ENCODE assay signal across 14 cellular contexts in genomic region chr5:141096181-141096580, GRCh38. TPM values are rescaled to one million over a fixed set of nuclear protein-coding genes. Genes with fewer than 3 reads are reported as not detected.
DNase-seq lines count a peak whose midpoint lies in the region; ATAC-seq, FAIRE-seq and TF ChIP-seq lines count a peak whose summit lies in the region.
"Not testable (repeated sequence)": the region's sequence is repeated elsewhere in the genome, so short reads cannot be mapped to it uniquely, and the experiment has no call there.
"Had no signal": no experiment of that assay in that cellular context is flagged by ENCODE, and none has a peak within 500 bp of the region (broad histone marks: within the 10 kb centered on the region; RNA-seq: fewer than 3 reads in every experiment).

No MANE protein-coding gene starts in this region.

- not testable (repeated sequence) for FAIRE-seq in kidney (lab: Jason Lieb, UNC)

- H3K27me3 Mint-ChIP-seq in WTC11 (ENCODE audit: low read depth); nephron (ENCODE audit: low read depth); progenitor cell of endocrine pancreas: not testable (repeated sequence)
- peaks cover 14% of the 10 kb centered on the region for H3K27me3 Mint-ChIP-seq in brain
- H3K27me3 Mint-ChIP-seq in endothelial cell (ENCODE audit: unreplicated experiment): peaks cover 15% of the 10 kb centered on the region

- H3K36me3 ChIP-seq in kidney (ENCODE audit: control insufficient read depth in 1 of 2, insufficient read depth in 2 of 2, low read length in 2 of 2): not testable (repeated sequence)
- peaks cover 31% of the 10 kb centered on the region for H3K36me3 ChIP-seq in neural cell (ENCODE audit: insufficient read depth, low read length)

- CTCF ChIA-PET in WTC11 (lab: Charles Lee): not testable (repeated sequence)

- H3K79me2 ChIP-seq in neural cell (replicated peaks; ENCODE audit: insufficient read depth, low read length): peaks cover 52% of the 10 kb centered on the region

- H4K20me1 ChIP-seq in neural cell (ENCODE audit: insufficient read depth): not testable (repeated sequence)

- intact Hi-C loops in kidney (cut with DNase I): not testable (repeated sequence)

- H3K9me3 ChIP-seq in kidney (ENCODE audit: control insufficient read depth in 1 of 2, low read length in 2 of 2) (peaks cover 4 to 38% of the 10 kb centered on the region in 2 donors), neural cell (ENCODE audit: low read length) (peaks cover 32% of the 10 kb centered on the region)

- H3K4me3 ChIP-seq in kidney (ENCODE audit: low read length in 2 of 2): not testable (repeated sequence)
- peak overlapping the region; percentile 74 for H3K4me3 ChIP-seq in neural cell (ENCODE audit: low read length)

- H3F3A ChIP-seq in neural cell (ENCODE audit: insufficient read depth, low read length, poor library complexity, severe bottlenecking): not testable (repeated sequence)

- not testable (repeated sequence) for H3K9ac ChIP-seq in kidney (ENCODE audit: low read length in 2 of 2); neural cell (ENCODE audit: low read length)

- POLR2A ChIA-PET in WTC11 (lab: Charles Lee): not testable (repeated sequence)

- H3K36me3 Mint-ChIP-seq in WTC11 (peaks cover 26% of the 10 kb centered on the region), brain (peaks cover 88% of the 10 kb centered on the region), endothelial cell (ENCODE audit: low read depth, unreplicated experiment) (peaks cover 39% of the 10 kb centered on the region), nephron (ENCODE audit: low read depth) (peaks cover 65% of the 10 kb centered on the region), progenitor cell of endocrine pancreas (ENCODE audit: insufficient read depth) (peaks cover 55% of the 10 kb centered on the region)

- DNase-seq in WTC11 (ENCODE audit: low spot score); endothelial cell (ENCODE audit: low spot score); progenitor cell of endocrine pancreas (ENCODE audit: low spot score, unreplicated experiment): not testable (repeated sequence)
- peak; percentile 48 for DNase-seq in kidney

- TF ChIP-seq RAD21 in neural cell (conservative IDR thresholded peaks at IDR 0.05): not testable (repeated sequence)

- TF ChIP-seq CTCF in WTC11 (IDR thresholded peaks at IDR 0.05); brain (conservative IDR thresholded peaks at IDR 0.05); endothelial cell (IDR thresholded peaks at IDR 0.05; ENCODE audit: unreplicated experiment); kidney (IDR thresholded peaks at IDR 0.05; ENCODE audit: borderline replicate concordance, extremely low read depth, insufficient read depth); nephron (IDR thresholded peaks at IDR 0.05; ENCODE audit: unreplicated experiment in 3 of 3); neural cell (IDR thresholded peaks at IDR 0.05; ENCODE audit: poor library complexity, severe bottlenecking); progenitor cell of endocrine pancreas (IDR thresholded peaks at IDR 0.05; ENCODE audit: unreplicated experiment): not testable (repeated sequence)

- H3K27me3 ChIP-seq in neural cell (ENCODE audit: insufficient read depth, low read depth, low read length): not testable (repeated sequence)

- H3K4me2 ChIP-seq in neural cell (ENCODE audit: low read length): not testable (repeated sequence)

- H3K27ac ChIP-seq in kidney (ENCODE audit: low read depth in 2 of 2, low read length in 2 of 2); neural cell (ENCODE audit: low read length): not testable (repeated sequence)

- H2AFZ ChIP-seq in neural cell (ENCODE audit: low read depth, low read length): not testable (repeated sequence)

- not testable (repeated sequence) for TF ChIP-seq EP300 in neural cell (conservative IDR thresholded peaks at IDR 0.05; ENCODE audit: poor library complexity, severe bottlenecking)

- H3K4me1 Mint-ChIP-seq in WTC11 (peaks cover 16% of the 10 kb centered on the region), brain (peaks cover 41% of the 10 kb centered on the region), endothelial cell (ENCODE audit: unreplicated experiment) (peaks cover 16% of the 10 kb centered on the region)
- H3K4me1 Mint-ChIP-seq in nephron; progenitor cell of endocrine pancreas (ENCODE audit: low read depth): not testable (repeated sequence)

- H3K27ac Mint-ChIP-seq in WTC11; brain; endothelial cell (ENCODE audit: unreplicated experiment); nephron: not testable (repeated sequence)
- H3K27ac Mint-ChIP-seq in progenitor cell of endocrine pancreas: peak overlapping the region; percentile 100

- H3K4me3 Mint-ChIP-seq in WTC11 (peak overlapping the region; percentile 95), brain (peak overlapping the region; percentile 94 to 99 (median 98)), endothelial cell (ENCODE audit: unreplicated experiment) (peak overlapping the region; percentile 99), nephron (peak overlapping the region; percentile 53 to 100 (median 97)), progenitor cell of endocrine pancreas (ENCODE audit: low read depth) (peak overlapping the region; percentile 89)

- H3K9me2 ChIP-seq in neural cell (ENCODE audit: insufficient read depth, low read length): not testable (repeated sequence)

- H3K4me1 ChIP-seq in kidney (ENCODE audit: control insufficient read depth in 1 of 2, insufficient read depth in 1 of 2, low read depth in 1 of 2, low read length in 2 of 2): not testable (repeated sequence)

- peaks cover 14% of the 10 kb centered on the region for H3K9me3 Mint-ChIP-seq in WTC11
- peaks cover 66 to 86% (median 74%) of the 10 kb centered on the region in 5 experiments for H3K9me3 Mint-ChIP-seq in brain
- not testable (repeated sequence) for H3K9me3 Mint-ChIP-seq in endothelial cell (ENCODE audit: unreplicated experiment)
- H3K9me3 Mint-ChIP-seq in nephron: peaks cover 57% of the 10 kb centered on the region
- H3K9me3 Mint-ChIP-seq in progenitor cell of endocrine pancreas (ENCODE audit: low read depth): peaks cover 43% of the 10 kb centered on the region

- not testable (repeated sequence) for ATAC-seq in WTC11

RNA-seq across cellular contexts. Expression of gene PCDHB2, which starts 1.8 kb away (rescaled TPM):
- 22.9 to 26.2 TPM (median 23.1 TPM) in 3 replicates for total RNA-seq in WTC11 (2021)
- 37.5 TPM for polyA plus RNA-seq in brain (ENCODE audit: insufficient read depth, low read depth, low replicate concordance)
- total RNA-seq in endothelial cell (ENCODE audit: unreplicated experiment): 44.9 TPM
- total RNA-seq in kidney: 2.9 TPM
- polyA plus RNA-seq in kidney (ENCODE audit: insufficient read depth, low read depth, low replicate concordance): 2.2 TPM
- 103 and 105 TPM in 2 replicates for polyA plus RNA-seq in neural cell
- polyA minus RNA-seq in neural cell: 193 and 195 TPM in 2 replicates
- total RNA-seq in progenitor cell of endocrine pancreas: 75.5 and 80.4 TPM in 2 replicates
- total RNA-seq: CD4-positive, CD25-positive, alpha-beta regulatory T cell; CD8-positive, alpha-beta memory T cell had no signal
- polyA plus RNA-seq: CD14-positive monocyte; CD4-positive, CD25-positive, alpha-beta regulatory T cell; CD8-positive, alpha-beta memory T cell had no signal

RNA-seq across cellular contexts. Expression of gene PCDHB3, which starts 4.1 kb away (rescaled TPM):
- total RNA-seq in WTC11 (2021) (4.7 to 6.4 TPM (median 5.1 TPM) in 3 replicates), endothelial cell (ENCODE audit: unreplicated experiment) (6.5 TPM), kidney (3.1 TPM), progenitor cell of endocrine pancreas (9.1 and 9.4 TPM in 2 replicates)
- polyA plus RNA-seq in brain (ENCODE audit: insufficient read depth, low read depth, low replicate concordance) (1.0 TPM), kidney (ENCODE audit: insufficient read depth, low read depth, low replicate concordance) (2.3 TPM), neural cell (3.9 and 4.9 TPM in 2 replicates)
- 43.3 and 53.9 TPM in 2 replicates for polyA minus RNA-seq in neural cell
- total RNA-seq: CD4-positive, alpha-beta memory T cell; CD4-positive, CD25-positive, alpha-beta regulatory T cell; CD8-positive, alpha-beta memory T cell; GM12878 had no signal
- polyA plus RNA-seq: CD14-positive monocyte; CD4-positive, alpha-beta memory T cell; CD4-positive, CD25-positive, alpha-beta regulatory T cell; CD8-positive, alpha-beta memory T cell; GM12878 had no signal

RNA-seq across cellular contexts. Expression of gene PCDHB4, which starts 25.4 kb away (rescaled TPM):
- 2.3 to 2.6 TPM (median 2.3 TPM) in 3 replicates for total RNA-seq in WTC11 (2021)
- polyA plus RNA-seq in brain (ENCODE audit: insufficient read depth, low read depth, low replicate concordance): 3.2 TPM
- 2.3 TPM for total RNA-seq in endothelial cell (ENCODE audit: unreplicated experiment)
- 5.8 TPM for total RNA-seq in kidney
- 0.90 TPM for polyA plus RNA-seq in kidney (ENCODE audit: insufficient read depth, low read depth, low replicate concordance)
- 4.2 and 4.3 TPM in 2 replicates for polyA plus RNA-seq in neural cell
- 19.7 and 23.6 TPM in 2 replicates for polyA minus RNA-seq in neural cell
- 4.4 and 4.6 TPM in 2 replicates for total RNA-seq in progenitor cell of endocrine pancreas
- total RNA-seq: CD4-positive, alpha-beta memory T cell; CD4-positive, CD25-positive, alpha-beta regulatory T cell; CD8-positive, alpha-beta memory T cell; G401; GM12878 had no signal
- polyA plus RNA-seq: CD14-positive monocyte; CD4-positive, alpha-beta memory T cell; CD4-positive, CD25-positive, alpha-beta regulatory T cell; CD8-positive, alpha-beta memory T cell; GM12878 had no signal

RNA-seq across cellular contexts. Expression of gene PCDHB5, which starts 38.8 kb away (rescaled TPM):
- 6.8 to 12.5 TPM (median 8.5 TPM) in 3 replicates for total RNA-seq in WTC11 (2021)
- 57.4 TPM for polyA plus RNA-seq in brain (ENCODE audit: insufficient read depth, low read depth, low replicate concordance)
- 7.8 TPM for total RNA-seq in endothelial cell (ENCODE audit: unreplicated experiment)
- total RNA-seq in kidney: 7.5 TPM
- polyA plus RNA-seq in kidney (ENCODE audit: insufficient read depth, low read depth, low replicate concordance): 2.1 TPM
- 4.5 and 4.7 TPM in 2 replicates for polyA plus RNA-seq in neural cell
- 25.1 and 28.4 TPM in 2 replicates for polyA minus RNA-seq in neural cell
- total RNA-seq in progenitor cell of endocrine pancreas: 29.4 and 32.4 TPM in 2 replicates
- total RNA-seq: CD4-positive, CD25-positive, alpha-beta regulatory T cell; CD8-positive, alpha-beta memory T cell; G401; GM12878 had no signal
- polyA plus RNA-seq: CD14-positive monocyte; CD4-positive, alpha-beta memory T cell; CD8-positive, alpha-beta memory T cell had no signal

RNA-seq across cellular contexts. Expression of gene PCDHB1, which starts 45.0 kb away (rescaled TPM):
- 0.09 to 0.13 TPM (median 0.11 TPM) in 3 replicates for total RNA-seq in WTC11 (2021)
- polyA plus RNA-seq in brain (ENCODE audit: insufficient read depth, low read depth, low replicate concordance): 0.32 TPM
- total RNA-seq in endothelial cell (ENCODE audit: unreplicated experiment): not detected
- 0.50 TPM for total RNA-seq in kidney
- polyA plus RNA-seq in kidney (ENCODE audit: insufficient read depth, low read depth, low replicate concordance): 0.09 TPM
- polyA plus RNA-seq in neural cell: 0.10 TPM in 1 of 2 replicates, not detected in the other
- polyA minus RNA-seq in neural cell: 0.12 and 0.24 TPM in 2 replicates
- 0.29 and 0.31 TPM in 2 replicates for total RNA-seq in progenitor cell of endocrine pancreas
- total RNA-seq: CD4-positive, alpha-beta memory T cell; CD4-positive, CD25-positive, alpha-beta regulatory T cell; CD8-positive, alpha-beta memory T cell; G401; GM12878 had no signal
- polyA plus RNA-seq: AG04450; CD14-positive monocyte; CD4-positive, alpha-beta memory T cell; CD4-positive, CD25-positive, alpha-beta regulatory T cell; CD8-positive, alpha-beta memory T cell; GM12878 had no signal
